Comparison of ENCODE assay signal across 21 cellular contexts in the genomic region with DNA sequence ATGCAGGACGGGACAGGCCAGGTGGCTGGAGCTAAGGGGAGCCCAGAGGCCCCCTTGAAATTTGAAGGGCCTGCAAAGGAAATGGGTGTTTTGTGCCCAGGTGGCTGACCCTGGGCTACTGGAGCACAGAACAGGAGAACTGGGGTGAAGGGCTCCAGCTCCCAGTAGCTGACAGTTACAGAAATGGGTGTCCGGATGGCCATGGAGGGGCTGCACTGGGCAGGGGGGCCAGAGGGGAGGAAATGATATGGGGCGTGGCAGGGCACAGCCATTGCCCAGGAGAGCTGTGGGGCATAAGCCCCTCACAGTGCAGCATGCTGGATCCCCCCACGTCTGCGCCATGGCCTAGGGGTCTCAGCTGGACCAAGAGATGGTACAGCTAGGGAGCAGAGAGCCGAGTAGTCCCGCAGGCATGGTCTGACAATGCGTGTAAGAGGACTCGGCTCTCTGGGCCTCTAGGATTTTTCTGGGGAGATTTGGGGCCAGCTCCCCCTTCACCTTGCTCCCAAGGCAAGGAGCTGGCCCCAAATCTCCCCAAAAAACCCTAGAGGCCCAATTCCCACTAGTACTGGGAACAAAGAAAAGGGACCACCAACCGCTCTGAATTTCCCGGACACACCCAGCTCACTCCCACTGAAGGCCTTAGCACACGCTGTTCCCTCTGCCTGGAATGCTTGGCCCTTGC. TPM values are rescaled to one million over a fixed set of nuclear protein-coding genes. Genes with fewer than 3 reads are reported as not detected.
A peak's percentile ranks its signal among the peaks of the same experiment; 100 is the strongest.
DNase-seq lines count a peak whose midpoint lies in the region; FAIRE-seq and TF ChIP-seq lines count a peak whose summit lies in the region.
"Had no signal": no experiment of that assay in that cellular context is flagged by ENCODE, and none has a peak within 500 bp of the region (broad histone marks: within the 10 kb centered on the region; RNA-seq: fewer than 3 reads in every experiment).

No MANE protein-coding gene starts in this region.

- H3K9me3 ChIP-seq in tibial nerve, result peaks cover 0 to 13% (median 0%) of the 10 kb centered on the region in 4 donors

- no peak for TF ChIP-seq POLR2A in tibial nerve (IDR thresholded peaks at IDR 0.05)

- peak; percentile 2 for DNase-seq in activated CD4-positive, alpha-beta T cell treated with anti-CD3 and anti-CD28 coated beads for 48 hours
- DNase-seq in activated CD4-positive, alpha-beta T cell treated with anti-CD3 and anti-CD28 coated beads, Interleukin-2, amount 50 U/mL, for 48 hours, result no peak
- DNase-seq in D721Med (ENCODE audit: insufficient read length, low spot score), result peak; percentile 6
- DNase-seq in coronary artery (ENCODE audit: low spot score), result peak; percentile 36
- peak; percentile 34 for DNase-seq in posterior vena cava (ENCODE audit: low spot score)
- no peak for DNase-seq in NCI-H82 (lab: John Stamatoyannopoulos, UW)
- no peak for DNase-seq in tibial nerve (ENCODE audit: low spot score in 2 of 2)
- no peak for DNase-seq in NCI-H1417 treated with DMSO at 0.1 percent for 48 hours (lab: John Stamatoyannopoulos, UW)
- DNase-seq: activated CD4-positive, alpha-beta T cell treated with anti-CD3 and anti-CD28 coated beads for 1 hour; CD8-positive, alpha-beta memory T cell; effector memory CD8-positive, alpha-beta T cell; EL; GOT3; NCI-H146; NCI-H226; retina; T-helper 2 cell had no signal

- FAIRE-seq in D721Med (lab: Jason Lieb, UNC), result no peak

- TF ChIP-seq CTCF in D721Med (IDR thresholded peaks at IDR 0.05; ENCODE audit: insufficient read depth, missing control alignments), result no peak
- no peak for TF ChIP-seq CTCF in coronary artery (IDR thresholded peaks at IDR 0.05)
- TF ChIP-seq CTCF in tibial nerve (IDR thresholded peaks at IDR 0.05), result no peak

- H3K27me3 ChIP-seq in tibial nerve, result no peaks in the 10 kb centered on the region
- H3K27me3 ChIP-seq: breast epithelium, tibial artery had no signal

- intact Hi-C loops in posterior vena cava (cut with DNase I), result no loop called here

- H3K27ac ChIP-seq in coronary artery, result no peak overlapping the region
- no peak overlapping the region for H3K27ac ChIP-seq in tibial nerve
- H3K27ac ChIP-seq: breast epithelium, tibial artery had no signal

- H3K4me3 ChIP-seq in coronary artery, result no peak overlapping the region
- H3K4me3 ChIP-seq in tibial nerve, result no peak overlapping the region
- H3K4me3 ChIP-seq: breast epithelium, tibial artery had no signal

- peaks cover 0 to 18% (median 4%) of the 10 kb centered on the region in 4 donors for H3K4me1 ChIP-seq in tibial nerve
- H3K4me1 ChIP-seq: breast epithelium had no signal

- no peak for TF ChIP-seq EP300 in tibial nerve (IDR thresholded peaks at IDR 0.05)

- WGBS in tibial nerve, 2 donors, result 93 to 96% methylated on average over 7 to 12 of the region's 12 CpGs

- H3K36me3 ChIP-seq in tibial nerve, result peaks cover 0 to 8% (median 0%) of the 10 kb centered on the region in 3 donors
- H3K36me3 ChIP-seq: breast epithelium had no signal

RNA-seq across cellular contexts. Expression of a gene that starts 7.9 kb away (rescaled TPM):
- 10 to 100 TPM; 40.8 to 43.0 TPM for total RNA-seq in posterior vena cava
- total RNA-seq in tibial nerve, result 10 to 100 TPM; 53.4 to 93.6 (median 60.7) TPM

RNA-seq across cellular contexts. Expression of a gene that starts 29.6 kb away (rescaled TPM):
- total RNA-seq in posterior vena cava, result 1 to 10 TPM; 1.4 to 5.2 TPM
- total RNA-seq in tibial nerve, result 1 to 10 TPM in 3 of 4 donors, not detected in 1; 3.0 to 4.2 (median 3.7) TPM
- total RNA-seq: A172, myocyte had no signal

RNA-seq across cellular contexts. Expression of a gene that starts 45.9 kb away (rescaled TPM):
- total RNA-seq in posterior vena cava, result 10 to 100 TPM; 30.6 to 39.5 TPM
- total RNA-seq in tibial nerve, result 10 to 100 TPM; 48.2 to 98.8 (median 72.9) TPM

Comparison
In these comparisons a context has a peak if more than half of its experiments do, and no peak if none do; other contexts are left out.
1. DNase-seq: peak in activated CD4-positive, alpha-beta T cell treated with anti-CD3 and anti-CD28 coated beads for 48 hours (single experiment), D721Med (single experiment), coronary artery (single experiment) and posterior vena cava (single experiment); none in activated CD4-positive, alpha-beta T cell treated with anti-CD3 and anti-CD28 coated beads, Interleukin-2, amount 50 U/mL, for 48 hours (0 of 2), NCI-H82 (single experiment), tibial nerve (0 of 2) and NCI-H1417 treated with DMSO at 0.1 percent for 48 hours (single experiment).